Comparison of ENCODE assay signal across 8 cellular contexts in genomic region chr9:136138566-136138965, GRCh38. TPM values are rescaled to one million over a fixed set of nuclear protein-coding genes. Genes with fewer than 3 reads are reported as not detected.
DNase-seq lines count a peak whose midpoint lies in the region; FAIRE-seq and TF ChIP-seq lines count a peak whose summit lies in the region.

No MANE protein-coding gene starts in this region.

- FAIRE-seq in bronchial epithelial cell (lab: Jason Lieb, UNC), result no peak
- no peak for FAIRE-seq in GM12892 (lab: Jason Lieb, UNC)
- no peak for FAIRE-seq in RCC 7860 (lab: Jason Lieb, UNC)

- H3K36me3 ChIP-seq in bronchial epithelial cell (ENCODE audit: control insufficient read depth, insufficient read depth, low read length), result no peaks in the 10 kb centered on the region

- no peak overlapping the region for H3K4me3 ChIP-seq in bronchial epithelial cell (ENCODE audit: low read depth, low read length)

- TF ChIP-seq CTCF in bronchial epithelial cell (IDR thresholded peaks at IDR 0.05; ENCODE audit: insufficient read depth, low read length, severe bottlenecking), result peak; percentile 54

- in situ Hi-C loops in G401 (cut with HindIII; ENCODE audit: low sequenced_read_pairs), result loop anchor here (5.0 kb wide), 1 partner anchor 69 kb away; the partner anchor contains the start of gene LHX3

- peaks cover 10% of the 10 kb centered on the region for H3K27me3 ChIP-seq in bronchial epithelial cell (ENCODE audit: control insufficient read depth, insufficient read depth, low read length)

- no peak for TF ChIP-seq POLR2A in GM12892 (IDR thresholded peaks at IDR 0.05; ENCODE audit: low read depth, low read length)

- DNase-seq in 8988T, result peak; percentile 90
- DNase-seq in G401 (ENCODE audit: low spot score), result peak; percentile 44
- peak; percentile 93 for DNase-seq in NCI-H69 (lab: John Stamatoyannopoulos, UW)
- no peak for DNase-seq in bronchial epithelial cell (ENCODE audit: low read depth)
- peak; percentile 38 to 52 for DNase-seq in stimulated activated CD4-positive, alpha-beta T cell treated with anti-CD3 and anti-CD28 coated beads, Interleukin-2, amount 100 ng/mL, for 48 hours
- DNase-seq in GM12892 (ENCODE audit: insufficient read length), result no peak
- DNase-seq in NCI-H1048 (lab: John Stamatoyannopoulos, UW), result no peak
- no peak for DNase-seq in RCC 7860 (ENCODE audit: low spot score)

RNA-seq across cellular contexts. Expression of gene TMEM250, which starts 19.9 kb away (rescaled TPM):
- total RNA-seq in G401 (2014; rRNA removed; shearing (Covaris generic)), result 48.3 and 51.4 TPM in 2 replicates
- total RNA-seq in bronchial epithelial cell, result 67.9 and 78.2 TPM in 2 replicates
- 6.3 TPM for polyA plus RNA-seq in GM12892 (2012; ENCODE audit: missing spikeins)

RNA-seq across cellular contexts. Expression of gene NACC2, which starts 43.5 kb away (rescaled TPM):
- total RNA-seq in G401 (2014; rRNA removed; shearing (Covaris generic)), result 12.8 and 13.9 TPM in 2 replicates
- total RNA-seq in bronchial epithelial cell, result 7.6 and 14.0 TPM in 2 replicates
- polyA plus RNA-seq in GM12892 (2012; ENCODE audit: missing spikeins), result 0.04 TPM

Comparison
In these comparisons a context has a peak if more than half of its experiments do, and no peak if none do; other contexts are left out.
1. DNase-seq: peak in 8988T (single experiment), G401 (single experiment), NCI-H69 (single experiment) and stimulated activated CD4-positive, alpha-beta T cell treated with anti-CD3 and anti-CD28 coated beads, Interleukin-2, amount 100 ng/mL, for 48 hours (2 of 2); none in bronchial epithelial cell (single experiment), GM12892 (single experiment), NCI-H1048 (single experiment) and RCC 7860 (single experiment).